15 cellular contexts compared by ENCODE assay signal in genomic region chr4:57068237-57068981, GRCh38. TPM values are rescaled to one million over a fixed set of nuclear protein-coding genes. Genes with fewer than 3 reads are reported as not detected.
A peak's percentile ranks its signal among the peaks of the same experiment; 100 is the strongest.
DNase-seq lines count a peak whose midpoint lies in the region; ATAC-seq and TF ChIP-seq lines count a peak whose summit lies in the region.
"Had no signal": no experiment of that assay in that cellular context is flagged by ENCODE, and none has a peak within 500 bp of the region (broad histone marks: within the 10 kb centered on the region; RNA-seq: fewer than 3 reads in every experiment).

No MANE protein-coding gene starts in this region.

- peaks cover 0 to 6% of the 10 kb centered on the region in 2 donors for H3K36me3 ChIP-seq in ascending aorta
- peaks cover 0 to 5% (median 0%) of the 10 kb centered on the region in 3 donors for H3K36me3 ChIP-seq in tibial artery

- ATAC-seq in GM18505 (IDR thresholded peaks at IDR 0.05; ENCODE audit: unreplicated experiment), result no peak

- peaks cover 10 to 71% of the 10 kb centered on the region in 2 donors for H3K4me1 ChIP-seq in ascending aorta
- H3K4me1 ChIP-seq in tibial artery, result peaks cover 0 to 99% (median 68%) of the 10 kb centered on the region in 4 donors

- no peak for TF ChIP-seq CTCF in ascending aorta (IDR thresholded peaks at IDR 0.05)
- TF ChIP-seq CTCF in tibial artery (IDR thresholded peaks at IDR 0.05), result no peak

- DNase-seq in DMS 273 (lab: John Stamatoyannopoulos, UW; ENCODE audit: unreplicated experiment), result peak; percentile 8
- DNase-seq in DMS 273 treated with DMSO at 0.1 percent for 48 hours (lab: John Stamatoyannopoulos, UW), result no peak
- no peak for DNase-seq in ascending aorta (ENCODE audit: low spot score in 2 of 2)
- peak; percentile 51 for DNase-seq in myocyte (ENCODE audit: low read depth)
- DNase-seq in tibial artery, result no peak
- no peak for DNase-seq in kidney tubule cell (ENCODE audit: low spot score)
- no peak for DNase-seq in NCI-H748 treated with DMSO at 0.1 percent for 48 hours (lab: John Stamatoyannopoulos, UW)
- DNase-seq: activated CD4-positive, alpha-beta T cell treated with anti-CD3 and anti-CD28 coated beads, Interleukin-2, amount 50 U/mL, for 4 hours; amniotic stem cell; endodermal cell; NCI-H1105 treated with DMSO at 0.1 percent for 48 hours; NCI-H510A had no signal

- TF ChIP-seq POLR2A in GM18505 (IDR thresholded peaks at IDR 0.05; ENCODE audit: borderline replicate concordance, extremely low read depth, insufficient read depth, insufficient read length), result no peak

- no peaks in the 10 kb centered on the region for H3K27me3 ChIP-seq in ascending aorta
- no peaks in the 10 kb centered on the region for H3K27me3 ChIP-seq in tibial artery

- intact Hi-C loops in ascending aorta (cut with DNase I), result no loop called here
- intact Hi-C loops in tibial artery (cut with DNase I; ENCODE audit: low total_unique reads), result no loop called here

- H3K4me3 ChIP-seq in ascending aorta, result no peak overlapping the region
- no peak overlapping the region for H3K4me3 ChIP-seq in tibial artery

- H3K9me3 ChIP-seq in ascending aorta (no peaks in the 10 kb centered on the region), tibial artery (no peaks in the 10 kb centered on the region)

- peak overlapping the region; percentile 90 to 93 for H3K27ac ChIP-seq in ascending aorta
- H3K27ac ChIP-seq in tibial artery, result peak overlapping the region; percentile 76 to 87
- H3K27ac ChIP-seq: 22Rv1 had no signal

RNA-seq across cellular contexts. Expression of gene IGFBP7, which starts 41.8 kb away (rescaled TPM):
- total RNA-seq in ascending aorta (6,655 TPM), myocyte (172 and 244 TPM in 2 replicates)
- polyA plus RNA-seq in myocyte (2012), result 1,368 TPM
- total RNA-seq: T-helper 1 cell treated with Interleukin-12 subunit alpha and Interleukin-12 subunit beta and Interleukin-4 antibody, amounts not matched to agents 30 ng/mL and 1 ng/mL, for 36 hours had no signal

Comparison
In these comparisons a context has a peak if more than half of its experiments do, and no peak if none do; other contexts are left out.
1. DNase-seq: peak in DMS 273 (single experiment) and myocyte (single experiment); none in DMS 273 treated with DMSO at 0.1 percent for 48 hours (single experiment), ascending aorta (0 of 2), tibial artery (0 of 2), kidney tubule cell (single experiment) and NCI-H748 treated with DMSO at 0.1 percent for 48 hours (single experiment).
2. RNA of gene IGFBP7, which starts 41.8 kb away (total RNA-seq): 6,655 TPM in ascending aorta (single experiment); 172 to 244 TPM in myocyte; every median in the first group is over 10 times any median in the second.